ENCODE assay signal across 35 cellular contexts in genomic region chr6:154459513-154459912, GRCh38. TPM values are rescaled to one million over a fixed set of nuclear protein-coding genes. Genes with fewer than 3 reads are reported as not detected.
DNase-seq lines count a peak whose midpoint lies in the region; ATAC-seq, FAIRE-seq and TF ChIP-seq lines count a peak whose summit lies in the region.
"Had no signal": no experiment of that assay in that cellular context is flagged by ENCODE, and none has a peak within 500 bp of the region (broad histone marks: within the 10 kb centered on the region; RNA-seq: fewer than 3 reads in every experiment).

No MANE protein-coding gene starts in this region.

- WGBS in endodermal cell (ENCODE audit: insufficient coverage in 1 of 2, insufficient read length in 1 of 2), 2 experiments: 94% methylated on average over 3 to 6 of the region's 6 CpGs

- H3K9me3 ChIP-seq in MG63 (no peaks in the 10 kb centered on the region), endodermal cell (ENCODE audit: control insufficient read depth, low read length) (no peaks in the 10 kb centered on the region), muscle layer of colon (ENCODE audit: low read length) (no peaks in the 10 kb centered on the region), skeletal muscle satellite cell (replicated peaks; ENCODE audit: low read length) (no peaks in the 10 kb centered on the region)
- H3K9me3 ChIP-seq: A549, adrenal gland, heart right ventricle, SJSA1, thyroid gland had no signal

- H3K4me1 ChIP-seq in endodermal cell (ENCODE audit: control insufficient read depth, insufficient read depth, low read length) (peaks cover 4% of the 10 kb centered on the region), muscle layer of colon (ENCODE audit: insufficient read depth, low read length) (peaks cover 71% of the 10 kb centered on the region), skeletal muscle satellite cell (ENCODE audit: control insufficient read depth, insufficient read depth, low read length) (peaks cover 45% of the 10 kb centered on the region)

- no peak for FAIRE-seq in RCC 7860 (lab: Jason Lieb, UNC)
- FAIRE-seq: A549, bronchial epithelial cell, colon had no signal

- no peak overlapping the region for H3K4me3 Mint-ChIP-seq in endodermal cell
- no peak overlapping the region for H3K4me3 Mint-ChIP-seq in activated naive CD4-positive, alpha-beta T cell treated with anti-CD3 and anti-CD28 coated beads for 36 hours
- no peak overlapping the region for H3K4me3 Mint-ChIP-seq in activated CD8-positive, alpha-beta memory T cell treated with anti-CD3 and anti-CD28 coated beads, Interleukin-2, amount 10 ng/mL, durations not matched to agents 7 days and 5 days
- H3K4me3 Mint-ChIP-seq: activated T-cell treated with anti-CD3 and anti-CD28 coated beads, Interleukin-2, amount 50 U/mL, for 72 hours; CD4-positive, CD25-positive, alpha-beta regulatory T cell; mesothelial cell of epicardium; naive thymus-derived CD8-positive, alpha-beta T cell; T-cell had no signal

- H3K36me3 Mint-ChIP-seq in endodermal cell (ENCODE audit: low read depth): no peaks in the 10 kb centered on the region
- H3K36me3 Mint-ChIP-seq in activated naive CD4-positive, alpha-beta T cell treated with anti-CD3 and anti-CD28 coated beads for 36 hours (ENCODE audit: low read depth): no peaks in the 10 kb centered on the region
- H3K36me3 Mint-ChIP-seq in activated CD8-positive, alpha-beta memory T cell treated with anti-CD3 and anti-CD28 coated beads, Interleukin-2, amount 10 ng/mL, durations not matched to agents 7 days and 5 days: no peaks in the 10 kb centered on the region
- H3K36me3 Mint-ChIP-seq: CD4-positive, CD25-positive, alpha-beta regulatory T cell; mesothelial cell of epicardium; naive thymus-derived CD8-positive, alpha-beta T cell; T-cell had no signal

- H3K27me3 ChIP-seq in MG63: no peaks in the 10 kb centered on the region
- no peaks in the 10 kb centered on the region for H3K27me3 ChIP-seq in endodermal cell (ENCODE audit: control insufficient read depth, insufficient read depth, low read length, poor library complexity, severe bottlenecking)
- H3K27me3 ChIP-seq in muscle layer of colon (ENCODE audit: control insufficient read depth in 1 of 2, insufficient read depth in 2 of 2, low read length in 2 of 2): no peaks in the 10 kb centered on the region
- H3K27me3 ChIP-seq in skeletal muscle satellite cell (ENCODE audit: control insufficient read depth, insufficient read depth, low read length): no peaks in the 10 kb centered on the region
- H3K27me3 ChIP-seq: adrenal gland, heart right ventricle, SJSA1, thyroid gland had no signal

- peak overlapping the region; percentile 24 for H3K4me2 ChIP-seq in skeletal muscle satellite cell (ENCODE audit: low read length)

- DNase-seq in MG63 (no peak), endodermal cell (no peak), RCC 7860 (ENCODE audit: low spot score) (no peak), NCI-H2171 treated with DMSO at 0.1 percent for 48 hours (lab: John Stamatoyannopoulos, UW) (no peak)
- DNase-seq in activated naive CD4-positive, alpha-beta T cell treated with anti-CD3 and anti-CD28 coated beads for 36 hours: no peak
- no peak for DNase-seq in activated CD8-positive, alpha-beta memory T cell treated with anti-CD3 and anti-CD28 coated beads, Interleukin-2, amount 10 ng/mL, durations not matched to agents 7 days and 5 days
- DNase-seq: activated CD4-positive, alpha-beta T cell treated with anti-CD3 and anti-CD28 coated beads, Interleukin-2, amount 50 U/mL, for 1 hour; activated naive CD4-positive, alpha-beta T cell; activated T-cell treated with anti-CD3 and anti-CD28 coated beads, Interleukin-2, amount 50 U/mL, for 72 hours; adrenal gland; AML-193; Calu3; CD4-positive, CD25-positive, alpha-beta regulatory T cell; effector CD4-positive, alpha-beta T cell; foreskin melanocyte; heart right ventricle; IMR-90; naive thymus-derived CD8-positive, alpha-beta T cell; NCI-H1092; NCI-H1694; NCI-H2171; NCI-H510A; occipital lobe; RPMI8226; stimulated activated CD4-positive, alpha-beta T cell treated with anti-CD3 and anti-CD28 coated beads, Interleukin-1b, Interleukin-23, amount 100 ng/mL, for 48 hours; stimulated activated naive CD4-positive, alpha-beta T cell treated with Interleukin-2 at 50 U/mL for 16 hours; T-cell; thyroid gland had no signal

- H3K27ac Mint-ChIP-seq in endodermal cell: peak overlapping the region; percentile 20
- no peak overlapping the region for H3K27ac Mint-ChIP-seq in activated naive CD4-positive, alpha-beta T cell treated with anti-CD3 and anti-CD28 coated beads for 36 hours
- no peak overlapping the region for H3K27ac Mint-ChIP-seq in activated CD8-positive, alpha-beta memory T cell treated with anti-CD3 and anti-CD28 coated beads, Interleukin-2, amount 10 ng/mL, durations not matched to agents 7 days and 5 days
- H3K27ac Mint-ChIP-seq: CD4-positive, CD25-positive, alpha-beta regulatory T cell; T-cell had no signal

- intact Hi-C loops in activated naive CD4-positive, alpha-beta T cell treated with anti-CD3 and anti-CD28 coated beads for 36 hours (cut with micrococcal nuclease): no loop called here

- H3K36me3 ChIP-seq in MG63: no peaks in the 10 kb centered on the region
- no peaks in the 10 kb centered on the region for H3K36me3 ChIP-seq in endodermal cell (ENCODE audit: control insufficient read depth, insufficient read depth, low read length)
- no peaks in the 10 kb centered on the region for H3K36me3 ChIP-seq in muscle layer of colon (ENCODE audit: insufficient read depth, low read length)
- no peaks in the 10 kb centered on the region for H3K36me3 ChIP-seq in skeletal muscle satellite cell (ENCODE audit: insufficient read depth, low read length)
- H3K36me3 ChIP-seq: adrenal gland, heart right ventricle, SJSA1, thyroid gland had no signal

- no peak overlapping the region for H3K9ac ChIP-seq in endodermal cell (ENCODE audit: extremely low read depth, low read length, poor library complexity, severe bottlenecking)
- H3K9ac ChIP-seq in muscle layer of colon (ENCODE audit: low read length): peak overlapping the region; percentile 29
- no peak overlapping the region for H3K9ac ChIP-seq in skeletal muscle satellite cell (ENCODE audit: low read depth, low read length)

- H3K27ac ChIP-seq in endodermal cell (ENCODE audit: low read depth, low read length) (no peak overlapping the region), muscle layer of colon (ENCODE audit: low read depth, low read length) (peak overlapping the region; percentile 69)
- H3K27ac ChIP-seq: A549, adrenal gland, thyroid gland had no signal

- no peak for TF ChIP-seq CTCF in endodermal cell (conservative IDR thresholded peaks at IDR 0.05)

- peaks cover 27% of the 10 kb centered on the region for H3K4me1 Mint-ChIP-seq in endodermal cell
- H3K4me1 Mint-ChIP-seq in activated naive CD4-positive, alpha-beta T cell treated with anti-CD3 and anti-CD28 coated beads for 36 hours (ENCODE audit: low read depth): peaks cover 2% of the 10 kb centered on the region
- no peaks in the 10 kb centered on the region for H3K4me1 Mint-ChIP-seq in activated CD8-positive, alpha-beta memory T cell treated with anti-CD3 and anti-CD28 coated beads, Interleukin-2, amount 10 ng/mL, durations not matched to agents 7 days and 5 days
- H3K4me1 Mint-ChIP-seq: CD4-positive, CD25-positive, alpha-beta regulatory T cell had no signal

- CTCF ChIA-PET in activated naive CD4-positive, alpha-beta T cell treated with anti-CD3 and anti-CD28 coated beads for 36 hours (lab: Charles Lee): no interaction called here
- CTCF ChIA-PET in activated CD8-positive, alpha-beta memory T cell treated with anti-CD3 and anti-CD28 coated beads, Interleukin-2, amount 10 ng/mL, durations not matched to agents 7 days and 5 days (lab: Charles Lee): no interaction called here

- H3K4me3 ChIP-seq in MG63: peak overlapping the region; percentile 26
- no peak overlapping the region for H3K4me3 ChIP-seq in endodermal cell (ENCODE audit: low read length)
- peak overlapping the region in 1 of 2 donors; percentile 2 for H3K4me3 ChIP-seq in muscle layer of colon (ENCODE audit: low read depth in 1 of 2, low read length in 2 of 2)
- H3K4me3 ChIP-seq in skeletal muscle satellite cell (ENCODE audit: low read length): no peak overlapping the region
- H3K4me3 ChIP-seq: A549, adrenal gland, heart right ventricle, SJSA1, thyroid gland had no signal

- no peak for ATAC-seq in activated CD8-positive, alpha-beta memory T cell treated with anti-CD3 and anti-CD28 coated beads, Interleukin-2, amount 10 ng/mL, durations not matched to agents 7 days and 5 days
- ATAC-seq: A549; activated T-cell treated with anti-CD3 and anti-CD28 coated beads, Interleukin-2, amount 50 U/mL, for 72 hours; heart right ventricle; naive thymus-derived CD8-positive, alpha-beta T cell; T-cell had no signal

- H3K9me3 Mint-ChIP-seq in endodermal cell: no peaks in the 10 kb centered on the region
- no peaks in the 10 kb centered on the region for H3K9me3 Mint-ChIP-seq in activated naive CD4-positive, alpha-beta T cell treated with anti-CD3 and anti-CD28 coated beads for 36 hours
- H3K9me3 Mint-ChIP-seq in activated CD8-positive, alpha-beta memory T cell treated with anti-CD3 and anti-CD28 coated beads, Interleukin-2, amount 10 ng/mL, durations not matched to agents 7 days and 5 days (ENCODE audit: low read depth): no peaks in the 10 kb centered on the region
- H3K9me3 Mint-ChIP-seq: CD4-positive, CD25-positive, alpha-beta regulatory T cell; mesothelial cell of epicardium; T-cell had no signal

- H3K27me3 Mint-ChIP-seq in endodermal cell (ENCODE audit: insufficient read depth): no peaks in the 10 kb centered on the region
- H3K27me3 Mint-ChIP-seq in activated naive CD4-positive, alpha-beta T cell treated with anti-CD3 and anti-CD28 coated beads for 36 hours (ENCODE audit: low read depth): peaks cover 6% of the 10 kb centered on the region
- H3K27me3 Mint-ChIP-seq in activated CD8-positive, alpha-beta memory T cell treated with anti-CD3 and anti-CD28 coated beads, Interleukin-2, amount 10 ng/mL, durations not matched to agents 7 days and 5 days: peaks cover 10% of the 10 kb centered on the region

RNA-seq across cellular contexts. Expression of gene CNKSR3, which starts 51.0 kb away (rescaled TPM):
- 12.1 and 29.2 TPM in 2 replicates for total RNA-seq in MG63 (2014; rRNA removed; shearing (Covaris generic); ENCODE audit: low replicate concordance)
- 1 to 10 TPM; 5.9 to 8.0 TPM for total RNA-seq in endodermal cell
- polyA plus RNA-seq in endodermal cell (2013, experiment 1 of 2): 14.3 TPM
- polyA plus RNA-seq in endodermal cell (2013, experiment 2 of 2): 10.2 TPM
- 2.4 and 3.0 TPM in 2 replicates for total RNA-seq in skeletal muscle satellite cell (2012; rRNA removed)
- under 1 TPM; 0.12 TPM for total RNA-seq in activated naive CD4-positive, alpha-beta T cell treated with anti-CD3 and anti-CD28 coated beads for 36 hours
- total RNA-seq in activated CD8-positive, alpha-beta memory T cell treated with anti-CD3 and anti-CD28 coated beads, Interleukin-2, amount 10 ng/mL, durations not matched to agents 7 days and 5 days: not detected
- total RNA-seq: naive thymus-derived CD8-positive, alpha-beta T cell had no signal
- polyA plus RNA-seq: CD4-positive, CD25-positive, alpha-beta regulatory T cell had no signal

Comparison
In these comparisons a context has a peak if more than half of its experiments do, and no peak if none do; other contexts are left out.
1. RNA of gene CNKSR3, which starts 51.0 kb away (total RNA-seq): 12.1 to 29.2 TPM in MG63 and 5.9 to 8.0 TPM in endodermal cell; 0.12 TPM in activated naive CD4-positive, alpha-beta T cell treated with anti-CD3 and anti-CD28 coated beads for 36 hours and not detected in activated CD8-positive, alpha-beta memory T cell treated with anti-CD3 and anti-CD28 coated beads, Interleukin-2, amount 10 ng/mL, durations not matched to agents 7 days and 5 days; every median in the first group is over 4 times any median in the second.